8 cellular contexts compared by ENCODE assay signal in the genomic region with DNA sequence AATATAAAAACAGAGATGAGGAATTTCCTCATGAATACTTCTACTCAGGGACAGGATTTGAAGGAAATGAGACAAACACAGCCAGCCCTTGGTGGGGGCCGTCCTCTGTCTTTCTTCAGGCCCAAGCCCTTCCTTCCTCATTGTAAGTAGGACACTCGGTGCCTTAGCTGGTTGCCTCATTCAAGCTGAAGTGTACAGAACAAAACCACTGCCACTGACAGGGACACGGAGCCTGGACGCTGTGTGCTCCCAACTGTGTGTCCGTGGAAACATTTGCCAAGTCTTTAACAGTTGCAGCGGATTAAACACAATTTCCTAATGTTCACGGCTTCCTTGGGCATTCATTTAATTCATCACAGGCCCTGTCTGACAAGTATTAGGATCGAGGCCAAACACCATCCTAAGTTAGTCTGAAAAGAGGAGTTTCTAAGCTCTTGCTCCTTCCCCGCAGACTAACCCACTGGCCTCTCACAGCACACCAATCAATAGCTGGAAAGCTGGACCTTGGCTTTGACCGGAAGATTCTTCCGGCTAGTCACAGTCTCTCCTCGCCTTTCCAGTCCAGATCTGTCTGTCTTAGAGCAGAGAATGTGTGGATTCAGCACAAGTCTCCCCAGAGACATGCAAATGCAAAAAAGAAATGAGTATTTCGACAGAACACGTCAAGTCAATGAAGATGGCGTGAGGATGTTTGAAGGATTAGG.
DNase-seq lines count a peak whose midpoint lies in the region; ATAC-seq, FAIRE-seq and TF ChIP-seq lines count a peak whose summit lies in the region.

No MANE protein-coding gene starts in this region.

- DNase-seq in CD1c-positive myeloid dendritic cell (ENCODE audit: extremely low spot score) = peak; percentile 65
- peak in 47 of 58 donors; percentile 8 to 83 (median 40) for DNase-seq in anterior cingulate cortex (lab: John Stamatoyannopoulos, UW)
- DNase-seq in hepatic stellate cell (ENCODE audit: low spot score) = peak; percentile 17
- peak; percentile 29 for DNase-seq in retinal pigment epithelial cell (ENCODE audit: low read depth)
- DNase-seq in NCI-H187 treated with DMSO at 0.1 percent for 48 hours (lab: John Stamatoyannopoulos, UW) = no peak
- DNase-seq in GM12891 (ENCODE audit: insufficient read length, low spot score) = no peak
- no peak for DNase-seq in HUDEP-2 (lab: John Stamatoyannopoulos, UW; ENCODE audit: unreplicated experiment in 76 of 76)

- FAIRE-seq in GM12891 (lab: Jason Lieb, UNC) = no peak

- no peak for ATAC-seq in GM21786 (IDR thresholded peaks at IDR 0.05; ENCODE audit: unreplicated experiment)

- no peak overlapping the region for H3K4me3 ChIP-seq in retinal pigment epithelial cell (ENCODE audit: low read length)

- TF ChIP-seq CTCF in retinal pigment epithelial cell (conservative IDR thresholded peaks at IDR 0.05; ENCODE audit: low read depth, low read length) = no peak

- TF ChIP-seq POLR2A in GM12891 (IDR thresholded peaks at IDR 0.05; ENCODE audit: low read depth, low read length) = no peak

TF ChIP-seq in GM12891, 5 proteins besides CTCF, POLR2A, EP300 and RAD21:
- TF ChIP-seq POU2F2 (IDR thresholded peaks at IDR 0.05; ENCODE audit: low read depth, low read length) = no peak
- no peak for TF ChIP-seq PAX5 (IDR thresholded peaks at IDR 0.05; ENCODE audit: insufficient read depth, low read length, severe bottlenecking)
- TF ChIP-seq POLR2AphosphoS5 (IDR thresholded peaks at IDR 0.05; ENCODE audit: low read depth, low read length) = no peak
- no peak for TF ChIP-seq TAF1 (IDR thresholded peaks at IDR 0.05; ENCODE audit: low read depth, low read length)
- TF ChIP-seq SPI1 (IDR thresholded peaks at IDR 0.05; ENCODE audit: low read depth, low read length) = no peak

Comparison
In these comparisons a context has a peak if more than half of its experiments do, and no peak if none do; other contexts are left out.
1. DNase-seq: peak in CD1c-positive myeloid dendritic cell (single experiment), anterior cingulate cortex (47 of 58), hepatic stellate cell (single experiment) and retinal pigment epithelial cell (single experiment); none in NCI-H187 treated with DMSO at 0.1 percent for 48 hours (single experiment), GM12891 (single experiment) and HUDEP-2 (0 of 76).